19 cellular contexts compared by ENCODE assay signal in the genomic region with DNA sequence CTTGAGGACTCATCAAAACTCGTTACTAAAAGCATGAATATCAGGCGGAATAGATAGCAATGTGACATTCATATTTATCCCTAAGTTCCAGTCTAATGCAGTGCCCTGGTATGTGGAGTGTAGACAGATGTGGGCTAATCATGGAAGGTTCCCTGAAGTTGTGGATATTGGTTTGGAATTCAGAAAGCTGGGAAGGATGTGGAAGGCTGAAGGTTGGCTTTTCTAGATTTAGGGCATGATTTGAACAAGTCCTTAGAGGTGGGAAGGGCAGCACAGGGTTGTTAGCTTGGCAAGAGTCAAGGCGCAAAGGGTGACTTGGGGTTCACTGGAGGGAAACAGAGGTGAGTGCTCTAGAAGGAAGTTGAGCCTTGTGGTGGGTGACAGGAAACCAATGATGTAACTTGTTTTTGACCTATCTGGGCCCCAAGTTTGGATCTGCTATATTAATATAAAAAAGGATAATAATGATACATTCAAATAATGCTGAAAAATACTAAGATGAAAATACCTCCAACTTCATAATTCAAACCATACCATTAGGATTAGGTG. TPM values are rescaled to one million over a fixed set of nuclear protein-coding genes. Genes with fewer than 3 reads are reported as not detected.
DNase-seq lines count a peak whose midpoint lies in the region; ATAC-seq, FAIRE-seq and TF ChIP-seq lines count a peak whose summit lies in the region.
"Had no signal": no experiment of that assay in that cellular context is flagged by ENCODE, and none has a peak within 500 bp of the region (broad histone marks: within the 10 kb centered on the region; RNA-seq: fewer than 3 reads in every experiment).

No MANE protein-coding gene starts in this region.

- H3K4me3 Mint-ChIP-seq in MCF 10A (ENCODE audit: unreplicated experiment) (no peak overlapping the region), endothelial cell (ENCODE audit: unreplicated experiment) (peak overlapping the region; percentile 13)
- H3K4me3 Mint-ChIP-seq in activated CD4-positive, alpha-beta memory T cell treated with anti-CD3 and anti-CD28 coated beads for 36 hours, result no peak overlapping the region

- no peaks in the 10 kb centered on the region for H3K27me3 ChIP-seq in mammary epithelial cell (ENCODE audit: insufficient read depth, low read length)
- H3K27me3 ChIP-seq: colonic mucosa had no signal

- H3K27ac ChIP-seq in mammary epithelial cell (ENCODE audit: insufficient read depth, low read depth, low read length), result no peak overlapping the region
- H3K27ac ChIP-seq: colonic mucosa had no signal

- dilution Hi-C loops in mammary epithelial cell (cut with HindIII; ENCODE audit: low sequenced_read_pairs), result no loop called here

- POLR2A ChIA-PET in MCF 10A (lab: Yijun Ruan, JAX), result interaction anchor here (0.8 to 3.3 kb wide), 3 partner anchors 10 to 11 kb away, joined by 3 to 16 read pairs (median 3); no protein-coding TSS in a partner anchor
- POLR2A ChIA-PET in activated CD4-positive, alpha-beta memory T cell treated with anti-CD3 and anti-CD28 coated beads for 36 hours (lab: Charles Lee), result no interaction called here

- no TSS peak for BruUV-seq in MCF 10A (replicated peaks; lab: Mats Ljungman, UMichigan)
- no TSS peak for BruUV-seq in mammary epithelial cell (replicated peaks; lab: Mats Ljungman, UMichigan)

- intact Hi-C loops in MCF 10A (cut with micrococcal nuclease), result no loop called here
- intact Hi-C loops in mammary epithelial cell (cut with micrococcal nuclease), result loop anchor here (5.0 kb wide), 1 partner anchor 42 kb away; no protein-coding TSS in a partner anchor
- intact Hi-C loops in activated CD4-positive, alpha-beta memory T cell treated with anti-CD3 and anti-CD28 coated beads for 36 hours (cut with micrococcal nuclease), result no loop called here

- H3K36me3 ChIP-seq in mammary epithelial cell (ENCODE audit: insufficient read depth, low read length), result peaks cover 38% of the 10 kb centered on the region

- 69% methylated on average over 3 of the region's 3 CpGs for WGBS in mammary epithelial cell (ENCODE audit: low coverage, missing lambda C conversion rate)

- no peak overlapping the region for H3K9ac ChIP-seq in mammary epithelial cell (ENCODE audit: insufficient read depth, low read length)

- no peak overlapping the region for H3K4me2 ChIP-seq in mammary epithelial cell (ENCODE audit: insufficient read depth, low read depth, low read length)

- H3K9me3 ChIP-seq in mammary epithelial cell (replicated peaks; ENCODE audit: insufficient read depth, low read length), result no peaks in the 10 kb centered on the region
- H3K9me3 ChIP-seq: colonic mucosa had no signal

- H3K27ac Mint-ChIP-seq in MCF 10A (ENCODE audit: low read depth, unreplicated experiment) (peak overlapping the region; percentile 9), endothelial cell (ENCODE audit: unreplicated experiment) (peak overlapping the region; percentile 19)
- H3K27ac Mint-ChIP-seq in activated CD4-positive, alpha-beta memory T cell treated with anti-CD3 and anti-CD28 coated beads for 36 hours, result peak overlapping the region; percentile 78

- H3K27me3 Mint-ChIP-seq in MCF 10A (ENCODE audit: insufficient read depth, unreplicated experiment) (no peaks in the 10 kb centered on the region), endothelial cell (ENCODE audit: unreplicated experiment) (peaks cover 2% of the 10 kb centered on the region)
- H3K27me3 Mint-ChIP-seq in activated CD4-positive, alpha-beta memory T cell treated with anti-CD3 and anti-CD28 coated beads for 36 hours, result no peaks in the 10 kb centered on the region

- H3K4me3 ChIP-seq in mammary epithelial cell (replicated peaks in 1 of 3; ENCODE audit: insufficient read depth in 1 of 3, low read depth in 2 of 3, low read length in 3 of 3), result no peak overlapping the region
- H3K4me3 ChIP-seq: colonic mucosa, lung, SK-N-MC had no signal

- TF ChIP-seq CTCF in MCF 10A (IDR thresholded peaks at IDR 0.05; ENCODE audit: unreplicated experiment) (no peak), mammary epithelial cell (conservative IDR thresholded peaks at IDR 0.05 in 1 of 2, IDR thresholded peaks at IDR 0.05 in 1 of 2; ENCODE audit: extremely low read depth in 1 of 2, insufficient read depth in 1 of 2, low read depth in 1 of 2, low read length in 2 of 2) (no peak), endothelial cell (IDR thresholded peaks at IDR 0.05; ENCODE audit: unreplicated experiment) (no peak)

- DNase-seq in MCF 10A (ENCODE audit: unreplicated experiment) (no peak), mammary epithelial cell (no peak), endothelial cell (ENCODE audit: low spot score) (no peak), NCI-H1930 (lab: John Stamatoyannopoulos, UW) (no peak), urothelium cell line (ENCODE audit: low spot score) (no peak)
- no peak for DNase-seq in activated CD4-positive, alpha-beta memory T cell treated with anti-CD3 and anti-CD28 coated beads for 36 hours
- no peak for DNase-seq in activated effector memory CD4-positive, alpha-beta T cell treated with Interleukin-2 at 50 U/mL for 16 hours
- DNase-seq: colonic mucosa, erythroblast, GOT3, NCI-H2081 treated with DMSO at 0.1 percent for 48 hours, NCI-H526, PC-3 had no signal

- FAIRE-seq in urothelium cell line (lab: Jason Lieb, UNC), result no peak
- FAIRE-seq: D721Med, G401.6, GM12891 had no signal

- no peaks in the 10 kb centered on the region for H4K20me1 ChIP-seq in mammary epithelial cell (ENCODE audit: insufficient read depth, low read length)

- no peaks in the 10 kb centered on the region for H3K4me1 ChIP-seq in mammary epithelial cell (ENCODE audit: insufficient read depth, low read length)
- H3K4me1 ChIP-seq: colonic mucosa had no signal

- H3K9me3 Mint-ChIP-seq in MCF 10A (ENCODE audit: unreplicated experiment), result no peaks in the 10 kb centered on the region
- H3K9me3 Mint-ChIP-seq in activated CD4-positive, alpha-beta memory T cell treated with anti-CD3 and anti-CD28 coated beads for 36 hours, result no peaks in the 10 kb centered on the region
- no peaks in the 10 kb centered on the region for H3K9me3 Mint-ChIP-seq in endothelial cell (ENCODE audit: unreplicated experiment)

- no peak overlapping the region for H2AFZ ChIP-seq in mammary epithelial cell (ENCODE audit: low read depth, low read length)

- H3K36me3 Mint-ChIP-seq in MCF 10A (ENCODE audit: insufficient read depth, unreplicated experiment) (peaks cover 98% of the 10 kb centered on the region), endothelial cell (ENCODE audit: low read depth, unreplicated experiment) (peaks cover 48% of the 10 kb centered on the region)
- peaks cover 72% of the 10 kb centered on the region for H3K36me3 Mint-ChIP-seq in activated CD4-positive, alpha-beta memory T cell treated with anti-CD3 and anti-CD28 coated beads for 36 hours

- CTCF ChIA-PET in MCF 10A (lab: Yijun Ruan, JAX) (no interaction called here), mammary epithelial cell (lab: Charles Lee; ENCODE audit: low non-redundant PET) (no interaction called here)
- CTCF ChIA-PET in activated CD4-positive, alpha-beta memory T cell treated with anti-CD3 and anti-CD28 coated beads for 36 hours (lab: Charles Lee), result no interaction called here

- in situ Hi-C loops in mammary epithelial cell (cut with MboI; ENCODE audit: low sequenced_read_pairs in 2 of 2), result no loop called here

- H3K79me2 ChIP-seq in mammary epithelial cell (ENCODE audit: insufficient read depth, low read length), result no peaks in the 10 kb centered on the region

- no peak for ATAC-seq in GM18907 (IDR thresholded peaks at IDR 0.05; ENCODE audit: unreplicated experiment)
- ATAC-seq: PC-3 had no signal

- H3K4me1 Mint-ChIP-seq in MCF 10A (ENCODE audit: insufficient read depth, unreplicated experiment) (no peaks in the 10 kb centered on the region), endothelial cell (ENCODE audit: unreplicated experiment) (no peaks in the 10 kb centered on the region)
- peaks cover 26% of the 10 kb centered on the region for H3K4me1 Mint-ChIP-seq in activated CD4-positive, alpha-beta memory T cell treated with anti-CD3 and anti-CD28 coated beads for 36 hours (ENCODE audit: low read depth)

RNA-seq across cellular contexts. Expression of a gene that starts 21.9 kb away (rescaled TPM):
- total RNA-seq in MCF 10A (2022), result 73.2 and 99.7 TPM in 2 replicates
- 10 to 100 TPM; 41.7 to 96.9 TPM for total RNA-seq in mammary epithelial cell
- 32.9 TPM for polyA plus RNA-seq in mammary epithelial cell
- 40.8 TPM for polyA minus RNA-seq in mammary epithelial cell
- total RNA-seq in activated CD4-positive, alpha-beta memory T cell treated with anti-CD3 and anti-CD28 coated beads for 36 hours, result 10 to 100 TPM; 83.7 to 88.3 TPM
- 94.5 TPM for total RNA-seq in endothelial cell (ENCODE audit: unreplicated experiment)

RNA-seq across cellular contexts. Expression of a gene that starts 58.6 kb away (rescaled TPM):
- 90.6 and 128 TPM in 2 replicates for total RNA-seq in MCF 10A (2022)
- 10 to 100 TPM; 48.1 to 53.2 TPM for total RNA-seq in mammary epithelial cell
- 13.5 TPM for polyA plus RNA-seq in mammary epithelial cell
- polyA minus RNA-seq in mammary epithelial cell, result 59.2 TPM
- total RNA-seq in activated CD4-positive, alpha-beta memory T cell treated with anti-CD3 and anti-CD28 coated beads for 36 hours, result 10 to 100 TPM; 67.5 to 70.1 TPM
- total RNA-seq in endothelial cell (ENCODE audit: unreplicated experiment), result 33.3 TPM

Comparison
In these comparisons a context has a peak if more than half of its experiments do, and no peak if none do; other contexts are left out.
1. H3K27ac Mint-ChIP-seq: peak in every context shown above with its lines; median percentile 78 in activated CD4-positive, alpha-beta memory T cell treated with anti-CD3 and anti-CD28 coated beads for 36 hours; 19 in endothelial cell; 9 in MCF 10A.